Comparison of ENCODE assay signal across 9 cellular contexts in the genomic region with DNA sequence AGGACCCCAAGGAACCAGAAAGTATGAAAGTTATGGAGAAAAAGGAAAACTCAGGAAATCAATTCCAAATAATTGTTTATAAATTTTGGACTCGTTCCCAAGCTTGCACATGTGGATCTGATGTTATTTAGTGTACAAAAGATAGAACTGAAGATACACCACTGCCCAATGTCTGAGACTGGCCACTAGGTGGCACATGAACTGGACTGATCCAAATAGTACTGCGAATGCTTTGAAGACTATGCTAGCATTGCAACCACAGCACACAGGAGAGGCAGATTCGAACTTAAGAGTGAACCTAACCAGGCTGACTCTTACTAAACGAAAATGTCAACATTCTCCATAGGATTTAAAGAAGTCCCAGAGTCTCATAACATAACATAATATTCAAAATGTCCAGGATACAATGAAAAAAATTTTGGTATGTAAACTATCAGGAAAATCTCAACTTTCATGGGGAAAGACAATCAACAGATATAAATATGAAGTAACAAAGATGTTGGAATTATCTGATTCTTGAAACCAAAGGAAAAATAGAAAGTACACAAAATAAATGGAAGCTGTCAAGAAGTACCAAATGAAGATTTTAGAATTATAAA.
DNase-seq lines count a peak whose midpoint lies in the region; FAIRE-seq and TF ChIP-seq lines count a peak whose summit lies in the region.
"Had no signal": no experiment of that assay in that cellular context is flagged by ENCODE, and none has a peak within 500 bp of the region (broad histone marks: within the 10 kb centered on the region; RNA-seq: fewer than 3 reads in every experiment).

No MANE protein-coding gene starts in this region.

- no peak overlapping the region for H2BK12ac ChIP-seq in trophoblast cell (ENCODE audit: low read length)

- H3K27me3 ChIP-seq in KMS-11 (ENCODE audit: insufficient read depth, low read depth) (no peaks in the 10 kb centered on the region), SU-DHL-6 (ENCODE audit: low read length) (no peaks in the 10 kb centered on the region), trophoblast cell (ENCODE audit: insufficient read depth, low read length) (no peaks in the 10 kb centered on the region), vagina (no peaks in the 10 kb centered on the region)
- H3K27me3 ChIP-seq: ovary had no signal

- H3K27ac ChIP-seq in 22Rv1 (no peak overlapping the region), KMS-11 (no peak overlapping the region), SU-DHL-6 (ENCODE audit: low read depth, low read length) (peak overlapping the region; percentile 99), trophoblast cell (ENCODE audit: low read depth, low read length) (no peak overlapping the region), vagina (no peak overlapping the region)
- H3K27ac ChIP-seq: ovary had no signal

- no peak overlapping the region for H2AFZ ChIP-seq in KMS-11 (ENCODE audit: low read depth)
- peak overlapping the region; percentile 83 for H2AFZ ChIP-seq in SU-DHL-6 (ENCODE audit: low read depth, low read length, severe bottlenecking)
- no peak overlapping the region for H2AFZ ChIP-seq in trophoblast cell (ENCODE audit: insufficient read depth, low read length, poor library complexity)

- H3K4me3 ChIP-seq in KMS-11 (IDR thresholded peaks at IDR 0.05; ENCODE audit: insufficient read depth, low read depth, low read length) (no peak overlapping the region), SU-DHL-6 (ENCODE audit: insufficient read depth, low read length, poor library complexity, severe bottlenecking) (no peak overlapping the region), fibroblast of villous mesenchyme (ENCODE audit: low read depth, low read length) (no peak overlapping the region), trophoblast cell (ENCODE audit: low read depth, low read length) (no peak overlapping the region), vagina (no peak overlapping the region)
- H3K4me3 ChIP-seq: ovary had no signal

- no CpG with 5 or more reads among the region's 4 CpGs for WGBS in trophoblast cell (ENCODE audit: extremely low coverage, insufficient coverage, insufficient read length)

- no peak overlapping the region for H4K8ac ChIP-seq in trophoblast cell (ENCODE audit: low read depth, low read length)

- H3K4me2 ChIP-seq in KMS-11: no peak overlapping the region
- peak overlapping the region; percentile 91 for H3K4me2 ChIP-seq in SU-DHL-6 (ENCODE audit: low read depth, low read length, poor library complexity, severe bottlenecking)
- H3K4me2 ChIP-seq in trophoblast cell (ENCODE audit: low read length): no peak overlapping the region

- no peaks in the 10 kb centered on the region for H3K79me1 ChIP-seq in trophoblast cell (ENCODE audit: low read length)

- no peak overlapping the region for H3K9ac ChIP-seq in KMS-11
- H3K9ac ChIP-seq in SU-DHL-6 (ENCODE audit: low read length): peak overlapping the region; percentile 51
- no peak overlapping the region for H3K9ac ChIP-seq in trophoblast cell (ENCODE audit: low read length)

- TF ChIP-seq CTCF in 22Rv1 (IDR thresholded peaks at IDR 0.05) (peak; percentile 88), KMS-11 (conservative IDR thresholded peaks at IDR 0.05; ENCODE audit: low read depth, low read length) (peak; percentile 87), SU-DHL-6 (IDR thresholded peaks at IDR 0.05; ENCODE audit: insufficient read depth, low read length, poor library complexity, severe bottlenecking) (peak; percentile 86), fibroblast of villous mesenchyme (IDR thresholded peaks at IDR 0.05; ENCODE audit: insufficient read depth, low read depth, low read length) (peak; percentile 29), vagina (IDR thresholded peaks at IDR 0.05) (peak in 1 of 3 experiments; percentile 29)

- intact Hi-C loops in vagina (cut with DNase I): no loop called here

- H3K36me3 ChIP-seq in KMS-11 (ENCODE audit: insufficient read depth) (no peaks in the 10 kb centered on the region), SU-DHL-6 (ENCODE audit: low read length) (no peaks in the 10 kb centered on the region), trophoblast cell (ENCODE audit: control insufficient read depth in 1 of 2, insufficient read depth in 2 of 2, low read length in 2 of 2) (no peaks in the 10 kb centered on the region), vagina (no peaks in the 10 kb centered on the region)
- H3K36me3 ChIP-seq: ovary had no signal

- H4K12ac ChIP-seq in trophoblast cell (ENCODE audit: low read depth, low read length): no peak overlapping the region

- no peak overlapping the region for H3K4ac ChIP-seq in trophoblast cell (ENCODE audit: low read depth, low read length)

- H3K18ac ChIP-seq in trophoblast cell (ENCODE audit: low read length): no peak overlapping the region

- H2BK120ac ChIP-seq in trophoblast cell (ENCODE audit: insufficient read depth, low read length, poor library complexity): no peak overlapping the region

- no peak overlapping the region for H2AK5ac ChIP-seq in trophoblast cell (ENCODE audit: low read length)

- FAIRE-seq in G401.6 (lab: Jason Lieb, UNC) (peak; percentile 72), H54 (lab: Jason Lieb, UNC) (peak; percentile 100)

- H4K20me1 ChIP-seq in KMS-11 (ENCODE audit: insufficient read depth) (no peaks in the 10 kb centered on the region), SU-DHL-6 (ENCODE audit: low read depth, low read length) (no peaks in the 10 kb centered on the region)

- H3K79me2 ChIP-seq in KMS-11 (ENCODE audit: insufficient read depth, low read depth) (no peaks in the 10 kb centered on the region), SU-DHL-6 (ENCODE audit: insufficient read depth, low read length) (no peaks in the 10 kb centered on the region), trophoblast cell (ENCODE audit: control insufficient read depth, insufficient read depth, low read length, poor library complexity) (no peaks in the 10 kb centered on the region)

- H3K23ac ChIP-seq in trophoblast cell (ENCODE audit: low read length): no peak overlapping the region

- no peak overlapping the region for H3K14ac ChIP-seq in trophoblast cell (ENCODE audit: low read length)

- no peaks in the 10 kb centered on the region for H3K4me1 ChIP-seq in KMS-11 (ENCODE audit: low read depth, poor library complexity, severe bottlenecking)
- no peaks in the 10 kb centered on the region for H3K4me1 ChIP-seq in trophoblast cell (ENCODE audit: control insufficient read depth in 1 of 2, insufficient read depth in 2 of 2, low read length in 2 of 2)
- no peaks in the 10 kb centered on the region for H3K4me1 ChIP-seq in vagina

- peak; percentile 38 for DNase-seq in H54 (ENCODE audit: insufficient read length, low spot score)
- peak; percentile 3 for DNase-seq in fibroblast of villous mesenchyme (ENCODE audit: low read depth)
- peak; percentile 43 to 75 for DNase-seq in trophoblast cell
- no peak for DNase-seq in vagina (ENCODE audit: extremely low spot score in 2 of 2)

- peaks cover 56% of the 10 kb centered on the region for H3F3A ChIP-seq in SU-DHL-6 (ENCODE audit: insufficient read depth)

- H4K91ac ChIP-seq in trophoblast cell (ENCODE audit: low read depth, low read length): no peak overlapping the region

- TF ChIP-seq POLR2A in H54 (IDR thresholded peaks at IDR 0.05; ENCODE audit: low read depth, low read length) (no peak), vagina (IDR thresholded peaks at IDR 0.05) (no peak)

- H3K9me2 ChIP-seq in SU-DHL-6 (replicated peaks; ENCODE audit: insufficient read depth, low read length): no peaks in the 10 kb centered on the region

- no peak overlapping the region for H2BK5ac ChIP-seq in trophoblast cell (ENCODE audit: low read depth, low read length, poor library complexity)

- no peaks in the 10 kb centered on the region for H3K9me3 ChIP-seq in SU-DHL-6 (ENCODE audit: insufficient read depth, low read length)
- no peaks in the 10 kb centered on the region for H3K9me3 ChIP-seq in trophoblast cell (ENCODE audit: insufficient read depth, low read depth, low read length)
- no peaks in the 10 kb centered on the region for H3K9me3 ChIP-seq in vagina
- H3K9me3 ChIP-seq: ovary had no signal

Comparison
In these comparisons a context has a peak if more than half of its experiments do, and no peak if none do; other contexts are left out.
1. DNase-seq: peak in H54 (single experiment), fibroblast of villous mesenchyme (single experiment) and trophoblast cell (2 of 2); none in vagina (0 of 2).